1 cellular context compared by ENCODE assay signal in genomic region chr10:17214991-17215781, GRCh38.
TF ChIP-seq lines count a peak whose summit lies in the region.

No MANE protein-coding gene starts in this region.

TF ChIP-seq in HEK293, 187 proteins besides CTCF, POLR2A, EP300 and RAD21 (continued from another document and continues in another):
- no peak for TF ChIP-seq ZNF174 (tag by site-specific recombination; IDR thresholded peaks at IDR 0.05)
- no peak for TF ChIP-seq TSHZ1 (tag by site-specific recombination; IDR thresholded peaks at IDR 0.05; ENCODE audit: borderline replicate concordance)
- TF ChIP-seq ZNF280C (tag by site-specific recombination; IDR thresholded peaks at IDR 0.05) = no peak
- peak; percentile 65; the same call in 1 of the 2 replicates for TF ChIP-seq SCRT2 (tag by site-specific recombination; IDR thresholded peaks at IDR 0.05)
- peak; percentile 96 for TF ChIP-seq ZNF692 (tag by site-specific recombination; IDR thresholded peaks at IDR 0.05)
- TF ChIP-seq ZNF311 (tag by site-specific recombination; IDR thresholded peaks at IDR 0.05; ENCODE audit: borderline replicate concordance) = no peak
- TF ChIP-seq ZNF112 (tag by site-specific recombination; IDR thresholded peaks at IDR 0.05) = no peak
- TF ChIP-seq OVOL3 (tag by site-specific recombination; IDR thresholded peaks at IDR 0.05) = no peak
- TF ChIP-seq ZNF211 (tag by site-specific recombination; IDR thresholded peaks at IDR 0.05; ENCODE audit: low read depth) = no peak
- no peak for TF ChIP-seq ZNF510 (tag by site-specific recombination; IDR thresholded peaks at IDR 0.05; ENCODE audit: insufficient replicate concordance)
- no peak for TF ChIP-seq ZNF302 (tag by site-specific recombination; IDR thresholded peaks at IDR 0.05; ENCODE audit: low read depth)
- no peak for TF ChIP-seq HOXA7 (CRISPR knock-in tag; IDR thresholded peaks at IDR 0.05; ENCODE audit: borderline replicate concordance)
- TF ChIP-seq GLIS2 (tag by site-specific recombination; IDR thresholded peaks at IDR 0.05) = no peak
- TF ChIP-seq ZNF280D (tag by site-specific recombination; IDR thresholded peaks at IDR 0.05) = no peak
- no peak for TF ChIP-seq ZNF426 (tag by site-specific recombination; IDR thresholded peaks at IDR 0.05)
- TF ChIP-seq ZNF776 (tag by site-specific recombination; IDR thresholded peaks at IDR 0.05; ENCODE audit: borderline replicate concordance) = no peak
- TF ChIP-seq ZNF658 (tag by site-specific recombination; IDR thresholded peaks at IDR 0.05) = no peak
- TF ChIP-seq MZF1 (tag by site-specific recombination; IDR thresholded peaks at IDR 0.05; ENCODE audit: borderline replicate concordance) = no peak
- TF ChIP-seq ZNF140 (tag by site-specific recombination; IDR thresholded peaks at IDR 0.05) = no peak
- TF ChIP-seq ZNF221 (tag by site-specific recombination; IDR thresholded peaks at IDR 0.05; ENCODE audit: borderline replicate concordance) = no peak
- TF ChIP-seq ZNF274 (IDR thresholded peaks at IDR 0.05; ENCODE audit: low read length) = no peak
- TF ChIP-seq ZNF274 (tag by site-specific recombination; IDR thresholded peaks at IDR 0.05; ENCODE audit: borderline replicate concordance) = no peak
- TF ChIP-seq PRDM10 (tag by site-specific recombination; IDR thresholded peaks at IDR 0.05) = peak; percentile 99
- TF ChIP-seq ZNF155 (tag by site-specific recombination; IDR thresholded peaks at IDR 0.05) = no peak
- TF ChIP-seq OSR2 (tag by site-specific recombination; IDR thresholded peaks at IDR 0.05) = no peak; the same call in 1 of the 2 replicates
- TF ChIP-seq KLF7 (tag by site-specific recombination; IDR thresholded peaks at IDR 0.05; ENCODE audit: borderline replicate concordance) = no peak
- no peak for TF ChIP-seq ZNF362 (tag by site-specific recombination; IDR thresholded peaks at IDR 0.05)
- no peak for TF ChIP-seq ZSCAN16 (tag by site-specific recombination; IDR thresholded peaks at IDR 0.05)
- no peak for TF ChIP-seq GLIS1 (tag by site-specific recombination; IDR thresholded peaks at IDR 0.05)
- no peak for TF ChIP-seq YY1 (tag by site-specific recombination; IDR thresholded peaks at IDR 0.05)
- no peak for TF ChIP-seq ZNF433 (tag by site-specific recombination; IDR thresholded peaks at IDR 0.05; ENCODE audit: low read depth)
- TF ChIP-seq ZNF248 (tag by site-specific recombination; IDR thresholded peaks at IDR 0.05) = no peak
- TF ChIP-seq ZNF600 (tag by site-specific recombination; IDR thresholded peaks at IDR 0.05) = no peak
- TF ChIP-seq ZNF785 (tag by site-specific recombination; IDR thresholded peaks at IDR 0.05) = no peak
- no peak for TF ChIP-seq ZNF223 (tag by site-specific recombination; IDR thresholded peaks at IDR 0.05)
- no peak for TF ChIP-seq BCL11B (tag by site-specific recombination; IDR thresholded peaks at IDR 0.05; ENCODE audit: low read depth)
- no peak for TF ChIP-seq BCL6B (tag by site-specific recombination; IDR thresholded peaks at IDR 0.05)
- TF ChIP-seq INSM2 (tag by site-specific recombination; IDR thresholded peaks at IDR 0.05) = no peak
- TF ChIP-seq ZFP69B (tag by site-specific recombination; IDR thresholded peaks at IDR 0.05) = peak; percentile 91
- TF ChIP-seq ATF2 (tag by site-specific recombination; IDR thresholded peaks at IDR 0.05; ENCODE audit: low read depth) = no peak
- TF ChIP-seq ZBTB17 (tag by site-specific recombination; IDR thresholded peaks at IDR 0.05) = 0 out of 2 replicates have a peak, but pooled peaks have one; percentile 37
- peak; percentile 4 for TF ChIP-seq SETDB1 (IDR thresholded peaks at IDR 0.05; ENCODE audit: insufficient read length, low read length)
- no peak for TF ChIP-seq KLF8 (tag by site-specific recombination; IDR thresholded peaks at IDR 0.05)
- no peak for TF ChIP-seq ZNF202 (tag by site-specific recombination; IDR thresholded peaks at IDR 0.05; ENCODE audit: borderline replicate concordance)
- TF ChIP-seq SP7 (tag by site-specific recombination; IDR thresholded peaks at IDR 0.05) = 0 out of 2 replicates have a peak, but pooled peaks have one; percentile 17
